In the genomic region with DNA sequence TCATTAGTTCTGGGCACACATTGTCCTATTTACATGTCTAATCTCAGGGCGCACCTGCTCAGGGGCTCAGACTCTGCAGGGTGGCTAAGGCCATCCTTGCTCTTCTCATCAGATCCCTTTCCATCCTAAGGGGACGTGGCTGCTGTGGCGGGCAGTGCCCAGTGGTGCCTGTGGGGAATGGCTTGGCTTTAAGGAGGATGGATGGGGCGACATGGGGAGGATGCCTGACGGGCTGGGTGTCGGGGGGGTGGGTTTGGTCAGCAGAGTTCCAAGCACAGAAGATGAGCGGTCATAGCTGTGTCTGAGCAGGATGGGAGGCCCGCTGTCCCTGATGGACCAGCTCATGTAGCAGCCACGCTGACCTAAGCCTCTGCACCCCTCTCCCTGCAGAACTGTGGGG, we compare ENCODE assay signal across 1 cellular context.
TF ChIP-seq lines count a peak whose summit lies in the region.

No MANE protein-coding gene starts in this region.

TF ChIP-seq in H1, 55 proteins besides CTCF, POLR2A, EP300 and RAD21:
- TF ChIP-seq KDM5A (IDR thresholded peaks at IDR 0.05; ENCODE audit: low read length) (no peak), ZNF274 (IDR thresholded peaks at IDR 0.05; ENCODE audit: borderline replicate concordance, extremely low read depth, low read length) (no peak), JUN (IDR thresholded peaks at IDR 0.05; ENCODE audit: low read depth, low read length) (no peak), RBBP5 (IDR thresholded peaks at IDR 0.05; ENCODE audit: borderline replicate concordance, low read depth, low read length) (no peak), CBX5 (IDR thresholded peaks at IDR 0.05; ENCODE audit: low read depth, low read length) (no peak), ATF3 (IDR thresholded peaks at IDR 0.05; ENCODE audit: insufficient read depth, low read depth, low read length) (no peak), PHF8 (conservative IDR thresholded peaks at IDR 0.05; ENCODE audit: low read depth, low read length) (no peak), NANOG (IDR thresholded peaks at IDR 0.05; ENCODE audit: insufficient read depth, low read depth, low read length, poor library complexity, severe bottlenecking) (no peak), RNF2 (IDR thresholded peaks at IDR 0.05; ENCODE audit: borderline replicate concordance, low read depth, low read length, missing control alignments, poor library complexity, severe bottlenecking) (no peak), GTF2F1 (IDR thresholded peaks at IDR 0.05; ENCODE audit: borderline replicate concordance, low read depth, low read length) (no peak), BRCA1 (IDR thresholded peaks at IDR 0.05; ENCODE audit: low read depth, low read length) (no peak), SIRT6 (IDR thresholded peaks at IDR 0.05; ENCODE audit: low read length) (no peak), ASH2L (IDR thresholded peaks at IDR 0.05; ENCODE audit: low read length) (no peak), EGR1 (IDR thresholded peaks at IDR 0.05; ENCODE audit: borderline replicate concordance, low read depth, low read length) (no peak), KDM4A (IDR thresholded peaks at IDR 0.05; ENCODE audit: low read depth, low read length, severe bottlenecking) (no peak), SP1 (IDR thresholded peaks at IDR 0.05; ENCODE audit: low read depth, low read length) (no peak)
TF ChIP-seq in H1: peak in this region for 0.
